In the genomic region with DNA sequence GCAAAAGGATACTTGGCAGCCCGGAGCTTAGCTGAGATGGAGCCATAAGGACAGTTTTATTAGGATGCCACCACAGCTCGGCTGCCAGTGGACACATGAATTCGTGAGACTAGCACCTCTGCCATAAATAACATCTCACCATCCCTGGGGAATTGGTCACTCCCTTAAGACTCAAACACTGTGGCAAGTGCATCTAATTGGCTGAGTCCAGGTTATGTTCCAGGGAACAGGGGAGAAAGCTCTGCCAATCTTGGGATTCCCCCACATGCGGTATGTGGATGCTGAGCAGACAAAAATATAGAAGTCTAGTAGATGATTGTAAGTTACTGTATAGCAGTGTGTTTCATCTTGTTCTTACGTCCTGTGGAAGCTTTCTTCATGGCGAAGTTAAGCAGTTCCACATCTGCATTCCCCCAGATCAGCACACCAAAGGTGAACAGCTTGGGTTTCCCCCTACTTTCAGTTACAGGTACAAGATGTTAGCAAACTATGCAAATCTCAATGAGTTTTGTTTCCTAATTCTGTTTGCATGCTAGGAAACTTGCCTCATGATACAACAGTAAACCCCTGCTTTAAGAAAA, we compare ENCODE assay signal across 12 cellular contexts.
DNase-seq lines count a peak whose midpoint lies in the region; ATAC-seq and TF ChIP-seq lines count a peak whose summit lies in the region.
"Had no signal": no experiment of that assay in that cellular context is flagged by ENCODE, and none has a peak within 500 bp of the region (broad histone marks: within the 10 kb centered on the region; RNA-seq: fewer than 3 reads in every experiment).

No MANE protein-coding gene starts in this region.

- H3K9me3 Mint-ChIP-seq in CD4-positive, alpha-beta memory T cell: peaks cover 0 to 1% (median 0%) of the 10 kb centered on the region in 8 donors
- H3K9me3 Mint-ChIP-seq: activated naive CD8-positive, alpha-beta T cell treated with anti-CD3 and anti-CD28 coated beads, Interleukin-2, amount 10 ng/mL, durations not matched to agents 7 days and 5 days; naive thymus-derived CD4-positive, alpha-beta T cell had no signal

- intact Hi-C loops in CD4-positive, alpha-beta memory T cell (cut with micrococcal nuclease): no loop called here

- H3K4me3 ChIP-seq in CD4-positive, alpha-beta memory T cell (ENCODE audit: low read length in 2 of 2): no peak overlapping the region
- no peak overlapping the region for H3K4me3 ChIP-seq in Peyer's patch

- POLR2A ChIA-PET in CD4-positive, alpha-beta memory T cell (lab: Charles Lee; ENCODE audit: partially characterized antibody): no interaction called here

- H3K27me3 Mint-ChIP-seq in CD4-positive, alpha-beta memory T cell: no peaks in the 10 kb centered on the region
- H3K27me3 Mint-ChIP-seq: activated naive CD8-positive, alpha-beta T cell treated with anti-CD3 and anti-CD28 coated beads, Interleukin-2, amount 10 ng/mL, durations not matched to agents 7 days and 5 days; naive thymus-derived CD4-positive, alpha-beta T cell had no signal

- H3K9me3 ChIP-seq in CD4-positive, alpha-beta memory T cell (ENCODE audit: control insufficient read depth in 1 of 2, low read length in 2 of 2): no peaks in the 10 kb centered on the region
- H3K9me3 ChIP-seq in Peyer's patch: no peaks in the 10 kb centered on the region
- H3K9me3 ChIP-seq: SK-N-SH had no signal

- H3K27ac Mint-ChIP-seq in CD4-positive, alpha-beta memory T cell: peak overlapping the region in 4 of 7 donors; percentile 21 to 65 (median 46)
- H3K27ac Mint-ChIP-seq: activated naive CD8-positive, alpha-beta T cell treated with anti-CD3 and anti-CD28 coated beads, Interleukin-2, amount 10 ng/mL, durations not matched to agents 7 days and 5 days had no signal

- no peaks in the 10 kb centered on the region for H3K27me3 ChIP-seq in CD4-positive, alpha-beta memory T cell (ENCODE audit: insufficient read depth, low read length)
- H3K27me3 ChIP-seq in Peyer's patch: no peaks in the 10 kb centered on the region

- peak; percentile 79 for ATAC-seq in GM19025 (IDR thresholded peaks at IDR 0.05; ENCODE audit: low read depth, unreplicated experiment)
- ATAC-seq in HG02884 (IDR thresholded peaks at IDR 0.05; ENCODE audit: unreplicated experiment): peak; percentile 69
- ATAC-seq: naive thymus-derived CD4-positive, alpha-beta T cell had no signal

- peak overlapping the region in 2 of 8 donors; percentile 15 to 35 for H3K4me3 Mint-ChIP-seq in CD4-positive, alpha-beta memory T cell
- H3K4me3 Mint-ChIP-seq: activated naive CD8-positive, alpha-beta T cell treated with anti-CD3 and anti-CD28 coated beads, Interleukin-2, amount 10 ng/mL, durations not matched to agents 7 days and 5 days had no signal

- H3K4me1 Mint-ChIP-seq in CD4-positive, alpha-beta memory T cell: peaks cover 39 to 68% (median 55%) of the 10 kb centered on the region in 4 donors

- CTCF ChIA-PET in CD4-positive, alpha-beta memory T cell (lab: Charles Lee; ENCODE audit: partially characterized antibody): interaction anchor here (0.9 to 1.1 kb wide), 2 partner anchors 228 to 252 kb away, joined by 3 read pairs; no protein-coding TSS in a partner anchor

- TF ChIP-seq POLR2A in Peyer's patch (IDR thresholded peaks at IDR 0.05): no peak

- H3K36me3 ChIP-seq in CD4-positive, alpha-beta memory T cell (ENCODE audit: insufficient read depth, low read length): no peaks in the 10 kb centered on the region
- H3K36me3 ChIP-seq in Peyer's patch: no peaks in the 10 kb centered on the region

- DNase-seq in CD4-positive, alpha-beta memory T cell: peak in 1 of 5 donors; percentile 30
- DNase-seq in Peyer's patch (no peak), NOMO-1 treated with dmso at 0.1 percent for 144 hours (lab: John Stamatoyannopoulos, UW; ENCODE audit: unreplicated experiment) (no peak), T1000 (lab: John Stamatoyannopoulos, UW) (no peak)
- DNase-seq in stimulated activated CD4-positive, alpha-beta T cell treated with anti-CD3 and anti-CD28 coated beads, Interleukin-4, amount 100 ng/mL, for 4 hours: no peak
- DNase-seq in effector CD8-positive, alpha-beta T cell (lab: John Stamatoyannopoulos, UW): no peak
- DNase-seq: activated naive CD8-positive, alpha-beta T cell treated with anti-CD3 and anti-CD28 coated beads, Interleukin-2, amount 10 ng/mL, durations not matched to agents 7 days and 5 days; DMS153; naive thymus-derived CD4-positive, alpha-beta T cell; SK-N-SH had no signal

- no peak overlapping the region for H3K27ac ChIP-seq in CD4-positive, alpha-beta memory T cell (ENCODE audit: low read depth, low read length)
- H3K27ac ChIP-seq in Peyer's patch: peak overlapping the region in 3 of 4 donors; percentile 5 to 50 (median 7)

- H3K4me1 ChIP-seq in CD4-positive, alpha-beta memory T cell (ENCODE audit: insufficient read depth, low read length): peaks cover 48% of the 10 kb centered on the region
- H3K4me1 ChIP-seq in Peyer's patch: peaks cover 0 to 7% (median 2%) of the 10 kb centered on the region in 4 donors

- peaks cover 7 to 33% of the 10 kb centered on the region in 2 donors for H3K36me3 Mint-ChIP-seq in CD4-positive, alpha-beta memory T cell

- TF ChIP-seq CTCF in Peyer's patch (IDR thresholded peaks at IDR 0.05): no peak
